8 cellular contexts compared by ENCODE assay signal in the genomic region with DNA sequence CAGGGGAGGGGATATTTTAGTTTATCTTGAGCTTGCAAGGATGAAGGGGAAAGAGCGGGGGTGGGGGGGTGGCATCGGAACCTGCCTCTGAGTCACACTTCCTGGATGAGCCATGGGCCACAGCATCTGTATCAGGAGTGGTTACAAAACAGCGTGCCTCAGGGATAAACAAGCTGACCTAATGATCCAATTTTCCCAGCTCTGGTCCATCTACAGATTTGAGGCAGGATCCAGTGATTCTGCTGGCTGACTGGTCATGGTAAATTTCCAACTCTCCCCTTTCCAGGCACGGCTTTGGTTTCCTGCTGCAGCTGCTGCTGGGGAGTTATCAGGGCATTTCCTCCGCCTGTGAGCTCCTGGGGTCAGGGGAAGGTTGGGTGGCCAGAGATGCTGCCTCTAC. TPM values are rescaled to one million over a fixed set of nuclear protein-coding genes. Genes with fewer than 3 reads are reported as not detected.
DNase-seq lines count a peak whose midpoint lies in the region; ATAC-seq lines count a peak whose summit lies in the region.

No MANE protein-coding gene starts in this region.

- H3K9me3 Mint-ChIP-seq in activated CD4-positive, alpha-beta memory T cell treated with anti-CD3 and anti-CD28 coated beads, Interleukin-2, amount 10 ng/mL, durations not matched to agents 7 days and 5 days: peaks cover 2% of the 10 kb centered on the region

- DNase-seq in activated CD4-positive, CD25-positive, alpha-beta regulatory T cell treated with anti-CD3 and anti-CD28 coated beads, Interleukin-2, amount 50 U/mL, for 16 hours (ENCODE audit: low read depth, low spot score): peak; percentile 12
- DNase-seq in activated CD4-positive, alpha-beta memory T cell treated with anti-CD3 and anti-CD28 coated beads, Interleukin-2, amount 10 ng/mL, durations not matched to agents 7 days and 5 days: peak; percentile 66
- DNase-seq in fibroblast of peridontal ligament (ENCODE audit: extremely low read depth): peak; percentile 80
- peak; percentile 50 for DNase-seq in stimulated activated CD4-positive, alpha-beta T cell treated with anti-CD3 and anti-CD28 coated beads, Interleukin-1b, Interleukin-23, amount 100 ng/mL, for 48 hours

- CTCF ChIA-PET in activated CD4-positive, alpha-beta memory T cell treated with anti-CD3 and anti-CD28 coated beads, Interleukin-2, amount 10 ng/mL, durations not matched to agents 7 days and 5 days (lab: Charles Lee): interaction anchor here (1.0 to 2.6 kb wide), 7 partner anchors 14 to 173 kb away, joined by 3 to 23 read pairs (median 4); no protein-coding TSS in a partner anchor

- H3K4me3 Mint-ChIP-seq in activated CD4-positive, alpha-beta memory T cell treated with anti-CD3 and anti-CD28 coated beads, Interleukin-2, amount 10 ng/mL, durations not matched to agents 7 days and 5 days: no peak overlapping the region

- ATAC-seq in activated CD4-positive, CD25-positive, alpha-beta regulatory T cell treated with anti-CD3 and anti-CD28 coated beads, Interleukin-2, amount 50 U/mL, for 24 hours: no peak
- ATAC-seq in HG02938 (IDR thresholded peaks at IDR 0.05; ENCODE audit: unreplicated experiment) (no peak), GM18511 (IDR thresholded peaks at IDR 0.05; ENCODE audit: unreplicated experiment) (no peak), HG02840 (IDR thresholded peaks at IDR 0.05; ENCODE audit: low FRiP score, unreplicated experiment) (no peak)

- POLR2A ChIA-PET in activated CD4-positive, alpha-beta memory T cell treated with anti-CD3 and anti-CD28 coated beads, Interleukin-2, amount 10 ng/mL, durations not matched to agents 7 days and 5 days (lab: Charles Lee): interaction anchor here (1.0 to 1.8 kb wide), 7 partner anchors 9 to 111 kb away, joined by 3 to 11 read pairs (median 4); no protein-coding TSS in a partner anchor

- peak overlapping the region; percentile 40 for H3K27ac Mint-ChIP-seq in activated CD4-positive, alpha-beta memory T cell treated with anti-CD3 and anti-CD28 coated beads, Interleukin-2, amount 10 ng/mL, durations not matched to agents 7 days and 5 days

- H3K36me3 Mint-ChIP-seq in activated CD4-positive, alpha-beta memory T cell treated with anti-CD3 and anti-CD28 coated beads, Interleukin-2, amount 10 ng/mL, durations not matched to agents 7 days and 5 days (ENCODE audit: low read depth): peaks cover 2% of the 10 kb centered on the region

- H3K27me3 Mint-ChIP-seq in activated CD4-positive, alpha-beta memory T cell treated with anti-CD3 and anti-CD28 coated beads, Interleukin-2, amount 10 ng/mL, durations not matched to agents 7 days and 5 days: no peaks in the 10 kb centered on the region

- H3K4me1 Mint-ChIP-seq in activated CD4-positive, alpha-beta memory T cell treated with anti-CD3 and anti-CD28 coated beads, Interleukin-2, amount 10 ng/mL, durations not matched to agents 7 days and 5 days: peaks cover 48% of the 10 kb centered on the region

RNA-seq across cellular contexts. Expression of a gene that starts 4.8 kb away (rescaled TPM):
- 10 to 100 TPM; 70.0 to 71.4 TPM for total RNA-seq in activated CD4-positive, alpha-beta memory T cell treated with anti-CD3 and anti-CD28 coated beads, Interleukin-2, amount 10 ng/mL, durations not matched to agents 7 days and 5 days

Comparison
In these comparisons a context has a peak if more than half of its experiments do, and no peak if none do; other contexts are left out.
1. DNase-seq: peak in every context shown above with its lines; median percentile 80 in fibroblast of peridontal ligament; 66 in activated CD4-positive, alpha-beta memory T cell treated with anti-CD3 and anti-CD28 coated beads, Interleukin-2, amount 10 ng/mL, durations not matched to agents 7 days and 5 days; 50 in stimulated activated CD4-positive, alpha-beta T cell treated with anti-CD3 and anti-CD28 coated beads, Interleukin-1b, Interleukin-23, amount 100 ng/mL, for 48 hours; 12 in activated CD4-positive, CD25-positive, alpha-beta regulatory T cell treated with anti-CD3 and anti-CD28 coated beads, Interleukin-2, amount 50 U/mL, for 16 hours.